ENCODE assay signal across 20 cellular contexts in the genomic region with DNA sequence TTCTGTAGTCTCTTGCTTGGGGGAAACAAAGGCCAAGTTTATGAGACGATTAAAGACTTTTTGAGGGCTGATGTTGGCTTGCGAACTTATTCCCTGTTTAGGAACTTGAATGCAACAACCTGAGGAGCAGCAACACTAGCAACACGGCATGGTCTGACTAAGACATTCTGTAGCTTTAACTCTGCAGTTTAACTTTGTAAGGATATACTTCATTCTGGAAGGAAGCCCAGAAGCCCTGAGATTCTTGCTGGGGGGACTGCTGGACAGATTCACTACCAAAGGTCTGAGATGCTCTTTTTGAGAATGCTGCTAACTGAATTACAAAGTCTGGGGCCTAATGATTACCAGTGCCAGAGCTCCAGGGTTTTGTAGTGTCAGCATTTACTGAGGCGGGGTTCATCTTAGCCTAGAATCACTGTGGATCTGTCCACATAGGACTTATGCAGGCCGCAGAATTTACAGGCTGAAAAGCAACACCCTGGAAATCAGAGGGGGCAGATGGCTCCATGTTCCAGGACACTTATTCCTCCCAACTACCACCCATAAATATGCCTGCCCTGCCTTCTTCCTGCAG.
"Had no signal": no experiment of that assay in that cellular context is flagged by ENCODE, and none has a peak within 500 bp of the region (broad histone marks: within the 10 kb centered on the region; RNA-seq: fewer than 3 reads in every experiment).

No MANE protein-coding gene starts in this region.

- H3K4me1 Mint-ChIP-seq: activated naive CD8-positive, alpha-beta T cell treated with anti-CD3 and anti-CD28 coated beads, Interleukin-2, amount 10 ng/mL, durations not matched to agents 7 days and 5 days had no signal

- H3K36me3 Mint-ChIP-seq: activated naive CD8-positive, alpha-beta T cell treated with anti-CD3 and anti-CD28 coated beads, Interleukin-2, amount 10 ng/mL, durations not matched to agents 7 days and 5 days had no signal

- H3K27ac Mint-ChIP-seq: activated naive CD8-positive, alpha-beta T cell treated with anti-CD3 and anti-CD28 coated beads, Interleukin-2, amount 10 ng/mL, durations not matched to agents 7 days and 5 days; dendritic cell treated with granulocyte-macrophage colony-stimulating factor and Interleukin-4, amounts not matched to agents 40 ng/mL and 50 ng/mL, for 4 days; mesothelial cell of epicardium had no signal

- H3K4me3 Mint-ChIP-seq: activated naive CD8-positive, alpha-beta T cell treated with anti-CD3 and anti-CD28 coated beads, Interleukin-2, amount 10 ng/mL, durations not matched to agents 7 days and 5 days; dendritic cell treated with granulocyte-macrophage colony-stimulating factor and Interleukin-4, amounts not matched to agents 40 ng/mL and 50 ng/mL, for 4 days; mesothelial cell of epicardium had no signal

- FAIRE-seq: islet of Langerhans had no signal

- H3K27ac ChIP-seq: ascending aorta, heart right ventricle, lower lobe of right lung, ovary, sigmoid colon, stomach, testis, upper lobe of right lung had no signal

- H3K27me3 Mint-ChIP-seq: activated naive CD8-positive, alpha-beta T cell treated with anti-CD3 and anti-CD28 coated beads, Interleukin-2, amount 10 ng/mL, durations not matched to agents 7 days and 5 days; dendritic cell treated with granulocyte-macrophage colony-stimulating factor and Interleukin-4, amounts not matched to agents 40 ng/mL and 50 ng/mL, for 4 days had no signal

- DNase-seq: activated CD4-positive, CD25-positive, alpha-beta regulatory T cell treated with anti-CD3 and anti-CD28 coated beads, Interleukin-2, amount 50 U/mL, for 72 hours; activated naive CD4-positive, alpha-beta T cell; activated naive CD8-positive, alpha-beta T cell treated with anti-CD3 and anti-CD28 coated beads, Interleukin-2, amount 10 ng/mL, durations not matched to agents 7 days and 5 days; activated T-cell treated with anti-CD3 and anti-CD28 coated beads for 4 hours; effector memory CD4-positive, alpha-beta T cell; foreskin melanocyte; heart right ventricle; left colon; lower lobe of right lung; ovary; sigmoid colon; stimulated activated CD4-positive, alpha-beta T cell treated with anti-CD3 and anti-CD28 coated beads, Interleukin-1b, Interleukin-23, amount 100 ng/mL, for 48 hours; stomach; T-helper 9 cell; testis; upper lobe of right lung had no signal

- ATAC-seq: heart right ventricle, left colon, lower lobe of right lung, upper lobe of right lung had no signal

- H3K4me1 ChIP-seq: ascending aorta, heart right ventricle, lower lobe of right lung, sigmoid colon, stomach, testis, upper lobe of right lung had no signal

- H3K27me3 ChIP-seq: ascending aorta, heart right ventricle, ovary, sigmoid colon, stomach, testis, upper lobe of right lung had no signal

- H3K36me3 ChIP-seq: ascending aorta, heart right ventricle, lower lobe of right lung, ovary, sigmoid colon, stomach, upper lobe of right lung had no signal

- H3K9me3 ChIP-seq: ascending aorta, lower lobe of right lung, ovary, sigmoid colon, testis, upper lobe of right lung had no signal

- H3K4me3 ChIP-seq: ascending aorta, heart right ventricle, lower lobe of right lung, ovary, sigmoid colon, stomach, testis, upper lobe of right lung had no signal
